Comparison of ENCODE assay signal across 14 cellular contexts in genomic region chr6:39821739-39822532, GRCh38. TPM values are rescaled to one million over a fixed set of nuclear protein-coding genes. Genes with fewer than 3 reads are reported as not detected.
DNase-seq lines count a peak whose midpoint lies in the region; ATAC-seq, FAIRE-seq and TF ChIP-seq lines count a peak whose summit lies in the region.
"Had no signal": no experiment of that assay in that cellular context is flagged by ENCODE, and none has a peak within 500 bp of the region (broad histone marks: within the 10 kb centered on the region; RNA-seq: fewer than 3 reads in every experiment).

No MANE protein-coding gene starts in this region.

- H3K27me3 ChIP-seq in ovary (no peaks in the 10 kb centered on the region), vagina (no peaks in the 10 kb centered on the region)

- H3K36me3 ChIP-seq in ovary: no peaks in the 10 kb centered on the region
- no peaks in the 10 kb centered on the region for H3K36me3 ChIP-seq in vagina

- H3K27ac ChIP-seq in ovary (peak overlapping the region; percentile 32 to 49), vagina (peak overlapping the region; percentile 85)

- intact Hi-C loops in Right ventricle myocardium inferior (cut with DNase I): loop anchor here (5.0 kb wide), 1 partner anchor 40 kb away; no protein-coding TSS in a partner anchor
- intact Hi-C loops in cardiac septum (cut with DNase I): no loop called here
- intact Hi-C loops in ovary (cut with DNase I): no loop called here
- intact Hi-C loops in vagina (cut with DNase I): no loop called here

- FAIRE-seq in GM19239 (lab: Jason Lieb, UNC): no peak
- FAIRE-seq: HTR-8/SVneo had no signal

- TF ChIP-seq EP300 in ovary (IDR thresholded peaks at IDR 0.05): no peak

- no peak for TF ChIP-seq CTCF in ovary (IDR thresholded peaks at IDR 0.05)
- TF ChIP-seq CTCF in vagina (IDR thresholded peaks at IDR 0.05): no peak

- H3K4me3 ChIP-seq in ovary (no peak overlapping the region), vagina (peak overlapping the region in 1 of 2 donors; percentile 10)

- H3K4me1 ChIP-seq in ovary (ENCODE audit: insufficient read depth) (peaks cover 17% of the 10 kb centered on the region), vagina (peaks cover 65% of the 10 kb centered on the region)

- DNase-seq in Right ventricle myocardium inferior (ENCODE audit: missing footprints) (peak; percentile 82), cardiac septum (ENCODE audit: low spot score) (no peak), hippocampal formation (lab: John Stamatoyannopoulos, UW) (peak; percentile 80 to 92), ovary (peak; percentile 47 to 78 (median 57)), vagina (ENCODE audit: extremely low spot score in 2 of 2) (no peak), GM19239 (ENCODE audit: insufficient read length, low spot score) (no peak)
- no peak for DNase-seq in activated effector memory CD4-positive, alpha-beta T cell treated with Interleukin-2 at 50 U/mL for 16 hours
- DNase-seq: activated CD4-positive, CD25-positive, alpha-beta regulatory T cell treated with anti-CD3 and anti-CD28 coated beads, Interleukin-2, amount 50 U/mL, for 72 hours; erythroblast; naive thymus-derived CD4-positive, alpha-beta T cell; NCI-H2171 treated with DMSO at 0.1 percent for 48 hours had no signal

- ATAC-seq in Right ventricle myocardium inferior (peak; percentile 78), GM21447 (IDR thresholded peaks at IDR 0.05; ENCODE audit: unreplicated experiment) (no peak)
- ATAC-seq: naive thymus-derived CD4-positive, alpha-beta T cell had no signal

- 24 to 35% (median 33%) methylated on average over 8 of the region's 8 CpGs for WGBS in ovary, 3 donors

- TF ChIP-seq POLR2A in ovary (IDR thresholded peaks at IDR 0.05) (no peak), vagina (IDR thresholded peaks at IDR 0.05) (no peak)

- no peaks in the 10 kb centered on the region for H3K9me3 ChIP-seq in ovary
- no peaks in the 10 kb centered on the region for H3K9me3 ChIP-seq in vagina

RNA-seq across cellular contexts. Expression of gene DAAM2, which starts 29.8 kb away (rescaled TPM):
- total RNA-seq in Right ventricle myocardium inferior (14.7 TPM), cardiac septum (10.4 TPM), ovary (10 to 100 TPM in 6 of 7 donors, 1 to 10 TPM in 1; 8.5 to 25.2 (median 18.5) TPM), vagina (22.1 TPM)
- 10 to 100 TPM in 1 of 2 donors, 1 to 10 TPM in 1; 9.8 to 27.8 TPM for polyA plus RNA-seq in ovary
- total RNA-seq: A172; naive thymus-derived CD4-positive, alpha-beta T cell had no signal
- polyA plus RNA-seq: naive thymus-derived CD4-positive, alpha-beta T cell had no signal

Comparison
In these comparisons a context has a peak if more than half of its experiments do, and no peak if none do; other contexts are left out.
1. DNase-seq: peak in Right ventricle myocardium inferior (single experiment), hippocampal formation (2 of 2) and ovary (5 of 5); none in cardiac septum (single experiment), vagina (0 of 2), activated effector memory CD4-positive, alpha-beta T cell treated with Interleukin-2 at 50 U/mL for 16 hours (single experiment) and GM19239 (single experiment).